8 cellular contexts compared by ENCODE assay signal in the genomic region with DNA sequence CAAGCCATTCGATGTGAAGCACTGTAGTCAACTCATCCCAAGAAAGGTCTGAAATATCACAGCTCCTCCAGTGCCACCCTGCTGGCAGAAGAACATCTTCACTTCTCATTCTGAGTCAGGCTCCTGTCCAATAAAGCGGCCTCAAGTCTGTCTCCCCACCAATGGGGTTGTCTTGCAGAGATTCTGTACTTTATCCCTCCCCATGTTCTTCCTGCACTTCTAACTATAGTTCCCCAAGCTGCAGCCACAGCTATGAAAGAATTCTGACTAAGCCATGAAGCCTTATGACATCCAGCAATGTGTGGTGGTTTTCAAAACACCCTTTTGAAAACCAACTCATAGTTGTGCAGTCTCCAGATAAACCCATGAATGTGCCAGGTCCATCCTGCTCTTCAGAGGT.
DNase-seq lines count a peak whose midpoint lies in the region; ATAC-seq and TF ChIP-seq lines count a peak whose summit lies in the region.

No MANE protein-coding gene starts in this region.

- peaks cover 25% of the 10 kb centered on the region for H3K36me3 Mint-ChIP-seq in memory B cell

- ATAC-seq in HG02759 (IDR thresholded peaks at IDR 0.05; ENCODE audit: unreplicated experiment) (peak; percentile 50), memory B cell (ENCODE audit: low read depth) (no peak)

- no peaks in the 10 kb centered on the region for H3K9me3 Mint-ChIP-seq in memory B cell

- no peaks in the 10 kb centered on the region for H3K9me3 ChIP-seq in HAP-1

- peaks cover 14% of the 10 kb centered on the region for H3K36me3 ChIP-seq in HAP-1 (replicated peaks)

- H3K27ac Mint-ChIP-seq in memory B cell: peak overlapping the region; percentile 74

- peaks cover 3% of the 10 kb centered on the region for H3K4me1 ChIP-seq in HAP-1

- peaks cover 56% of the 10 kb centered on the region for H3K4me1 Mint-ChIP-seq in memory B cell

- DNase-seq in AG08395 (ENCODE audit: low spot score) (peak; percentile 91), astrocyte of the spinal cord (ENCODE audit: low read depth, low spot score) (peak; percentile 90), memory B cell (ENCODE audit: low spot score in 2 of 2) (no peak), HAP-1 (ENCODE audit: low spot score in 2 of 2) (no peak), DMS79 (lab: John Stamatoyannopoulos, UW) (no peak), DMS 273 treated with DMSO at 0.1 percent for 48 hours (lab: John Stamatoyannopoulos, UW) (no peak), DMS153 treated with DMSO at 0.1 percent for 48 hours (lab: John Stamatoyannopoulos, UW; ENCODE audit: unreplicated experiment) (no peak)

- H3K27me3 ChIP-seq in HAP-1 (ENCODE audit: low read depth): no peaks in the 10 kb centered on the region

- no peak overlapping the region for H3K4me3 Mint-ChIP-seq in memory B cell

- in situ Hi-C loops in astrocyte of the spinal cord (cut with HindIII; ENCODE audit: low sequenced_read_pairs) (no loop called here), HAP-1 (cut with MboI; ENCODE audit: low sequenced_read_pairs) (no loop called here)

- no peak for TF ChIP-seq CTCF in astrocyte of the spinal cord (IDR thresholded peaks at IDR 0.05; ENCODE audit: low read depth, low read length)

- H3K4me3 ChIP-seq in astrocyte of the spinal cord (ENCODE audit: low read depth, low read length) (no peak overlapping the region), HAP-1 (no peak overlapping the region)

- H3K27me3 Mint-ChIP-seq in memory B cell: no peaks in the 10 kb centered on the region

Comparison
In these comparisons a context has a peak if more than half of its experiments do, and no peak if none do; other contexts are left out.
1. DNase-seq: peak in AG08395 (single experiment) and astrocyte of the spinal cord (single experiment); none in memory B cell (0 of 2), HAP-1 (0 of 2), DMS79 (single experiment), DMS 273 treated with DMSO at 0.1 percent for 48 hours (single experiment) and DMS153 treated with DMSO at 0.1 percent for 48 hours (single experiment).